ENCODE assay signal across 1 cellular context in genomic region chr4:37054670-37055069, GRCh38.
TF ChIP-seq lines count a peak whose summit lies in the region.

No MANE protein-coding gene starts in this region.

TF ChIP-seq in GM23338, 12 proteins besides CTCF, POLR2A, EP300 and RAD21 (continued from another document):
- TF ChIP-seq, protein P1, sequence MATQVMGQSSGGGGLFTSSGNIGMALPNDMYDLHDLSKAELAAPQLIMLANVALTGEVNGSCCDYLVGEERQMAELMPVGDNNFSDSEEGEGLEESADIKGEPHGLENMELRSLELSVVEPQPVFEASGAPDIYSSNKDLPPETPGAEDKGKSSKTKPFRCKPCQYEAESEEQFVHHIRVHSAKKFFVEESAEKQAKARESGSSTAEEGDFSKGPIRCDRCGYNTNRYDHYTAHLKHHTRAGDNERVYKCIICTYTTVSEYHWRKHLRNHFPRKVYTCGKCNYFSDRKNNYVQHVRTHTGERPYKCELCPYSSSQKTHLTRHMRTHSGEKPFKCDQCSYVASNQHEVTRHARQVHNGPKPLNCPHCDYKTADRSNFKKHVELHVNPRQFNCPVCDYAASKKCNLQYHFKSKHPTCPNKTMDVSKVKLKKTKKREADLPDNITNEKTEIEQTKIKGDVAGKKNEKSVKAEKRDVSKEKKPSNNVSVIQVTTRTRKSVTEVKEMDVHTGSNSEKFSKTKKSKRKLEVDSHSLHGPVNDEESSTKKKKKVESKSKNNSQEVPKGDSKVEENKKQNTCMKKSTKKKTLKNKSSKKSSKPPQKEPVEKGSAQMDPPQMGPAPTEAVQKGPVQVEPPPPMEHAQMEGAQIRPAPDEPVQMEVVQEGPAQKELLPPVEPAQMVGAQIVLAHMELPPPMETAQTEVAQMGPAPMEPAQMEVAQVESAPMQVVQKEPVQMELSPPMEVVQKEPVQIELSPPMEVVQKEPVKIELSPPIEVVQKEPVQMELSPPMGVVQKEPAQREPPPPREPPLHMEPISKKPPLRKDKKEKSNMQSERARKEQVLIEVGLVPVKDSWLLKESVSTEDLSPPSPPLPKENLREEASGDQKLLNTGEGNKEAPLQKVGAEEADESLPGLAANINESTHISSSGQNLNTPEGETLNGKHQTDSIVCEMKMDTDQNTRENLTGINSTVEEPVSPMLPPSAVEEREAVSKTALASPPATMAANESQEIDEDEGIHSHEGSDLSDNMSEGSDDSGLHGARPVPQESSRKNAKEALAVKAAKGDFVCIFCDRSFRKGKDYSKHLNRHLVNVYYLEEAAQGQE (IDR thresholded peaks at IDR 0.05; ENCODE audit: unreplicated experiment) = no peak
- TF ChIP-seq NANOG (IDR thresholded peaks at IDR 0.05; ENCODE audit: borderline replicate concordance) (no peak), ZNF462 (CRISPR knock-in tag; IDR thresholded peaks at IDR 0.05) (no peak)
